ENCODE assay signal across 8 cellular contexts in genomic region chr6:137589067-137589848, GRCh38.
DNase-seq lines count a peak whose midpoint lies in the region; ATAC-seq lines count a peak whose summit lies in the region.

No MANE protein-coding gene starts in this region.

- ATAC-seq in GM18868 (IDR thresholded peaks at IDR 0.05; ENCODE audit: unreplicated experiment), result peak; percentile 99
- ATAC-seq in HG03039 (IDR thresholded peaks at IDR 0.05; ENCODE audit: unreplicated experiment), result peak; percentile 99

- peak; percentile 35 for DNase-seq in AG08396 (ENCODE audit: low spot score)
- DNase-seq in NOMO-1 treated with DMSO at 0.1 percent for 48 hours (lab: John Stamatoyannopoulos, UW; ENCODE audit: unreplicated experiment), result peak; percentile 59
- DNase-seq in activated CD8-positive, alpha-beta memory T cell treated with anti-CD3 and anti-CD28 coated beads, Interleukin-2, amount 50 U/mL, for 4 hours, result peak; percentile 32
- DNase-seq in foreskin melanocyte, result peak; percentile 22
- DNase-seq in stimulated activated CD4-positive, alpha-beta T cell treated with anti-CD3 and anti-CD28 coated beads, Interleukin-4, amount 100 ng/mL, for 1 hour, result peak; percentile 19
- no peak for DNase-seq in amniotic stem cell (lab: John Stamatoyannopoulos, UW)
